ENCODE assay signal across 14 cellular contexts in genomic region chr20:50515471-50516106, GRCh38. TPM values are rescaled to one million over a fixed set of nuclear protein-coding genes. Genes with fewer than 3 reads are reported as not detected.
A peak's percentile ranks its signal among the peaks of the same experiment; 100 is the strongest.
DNase-seq lines count a peak whose midpoint lies in the region; ATAC-seq and TF ChIP-seq lines count a peak whose summit lies in the region.
"Had no signal": no experiment of that assay in that cellular context is flagged by ENCODE, and none has a peak within 500 bp of the region (broad histone marks: within the 10 kb centered on the region; RNA-seq: fewer than 3 reads in every experiment).

No MANE protein-coding gene starts in this region.

- H3K36me3 ChIP-seq in esophagus squamous epithelium, result no peaks in the 10 kb centered on the region
- H3K36me3 ChIP-seq: thoracic aorta had no signal

- intact Hi-C loops in activated CD4-positive, alpha-beta T cell treated with anti-CD3 and anti-CD28 coated beads, Interleukin-2, amount 10 ng/mL, durations not matched to agents 24 days and 14 days (cut with micrococcal nuclease), result loop anchor here (10.0 kb wide), 1 partner anchor 219 kb away; the partner anchor contains the start of gene PARD6B
- intact Hi-C loops in esophagus squamous epithelium (cut with DNase I), result no loop called here

- CTCF ChIA-PET in T-cell (lab: Charles Lee), result no interaction called here

- no peak overlapping the region for H3K4me3 ChIP-seq in esophagus squamous epithelium
- H3K4me3 ChIP-seq: A549, left lung, thoracic aorta had no signal

- H3K9me3 Mint-ChIP-seq in activated CD4-positive, alpha-beta T cell treated with anti-CD3 and anti-CD28 coated beads, Interleukin-2, amount 10 ng/mL, durations not matched to agents 24 days and 14 days, result no peaks in the 10 kb centered on the region
- no peaks in the 10 kb centered on the region for H3K9me3 Mint-ChIP-seq in T-cell

- peaks cover 78% of the 10 kb centered on the region for H3K4me1 Mint-ChIP-seq in activated CD4-positive, alpha-beta T cell treated with anti-CD3 and anti-CD28 coated beads, Interleukin-2, amount 10 ng/mL, durations not matched to agents 24 days and 14 days
- H3K4me1 Mint-ChIP-seq in T-cell, result peaks cover 96 to 97% (median 96%) of the 10 kb centered on the region in 3 donors

- POLR2A ChIA-PET in T-cell (lab: Charles Lee), result interaction anchor here (0.6 to 0.7 kb wide), 3 partner anchors 22 to 334 kb away, joined by 3 to 5 read pairs (median 3); no protein-coding TSS in a partner anchor

- DNase-seq in activated CD4-positive, alpha-beta T cell treated with anti-CD3 and anti-CD28 coated beads, Interleukin-2, amount 10 ng/mL, durations not matched to agents 24 days and 14 days, result no peak
- DNase-seq in activated CD4-positive, alpha-beta T cell treated with anti-CD3 and anti-CD28 coated beads for 1 hour, result no peak
- DNase-seq in T-cell (no peak), esophagus squamous epithelium (lab: John Stamatoyannopoulos, UW) (no peak), NCI-H1417 treated with DMSO at 0.1 percent for 48 hours (lab: John Stamatoyannopoulos, UW) (no peak), anterior cingulate cortex (lab: John Stamatoyannopoulos, UW) (no peak)
- DNase-seq in stimulated activated CD8-positive, alpha-beta memory T cell treated with anti-CD3 and anti-CD28 coated beads, Interleukin-4, amount 100 ng/mL, for 48 hours, result peak; percentile 19
- DNase-seq: left lung, NCI-H510A treated with DMSO at 0.1 percent for 48 hours had no signal

- H3K27me3 Mint-ChIP-seq in activated CD4-positive, alpha-beta T cell treated with anti-CD3 and anti-CD28 coated beads, Interleukin-2, amount 10 ng/mL, durations not matched to agents 24 days and 14 days, result no peaks in the 10 kb centered on the region
- H3K27me3 Mint-ChIP-seq in T-cell, result no peaks in the 10 kb centered on the region

- TF ChIP-seq POLR2A in esophagus squamous epithelium (IDR thresholded peaks at IDR 0.05), result no peak

- no peaks in the 10 kb centered on the region for H3K9me3 ChIP-seq in esophagus squamous epithelium
- H3K9me3 ChIP-seq: A549, left lung, thoracic aorta had no signal

- peak overlapping the region; percentile 12 to 97 (median 77) for H3K27ac ChIP-seq in esophagus squamous epithelium
- H3K27ac ChIP-seq: A549, parathyroid adenoma, RWPE1 had no signal

- WGBS in esophagus squamous epithelium, 2 donors, result 45 to 75% methylated on average over 1 of the region's 1 CpG

- ATAC-seq in T-cell (replicated peaks in 1 of 4), result no peak
- no peak for ATAC-seq in HG02884 (IDR thresholded peaks at IDR 0.05; ENCODE audit: unreplicated experiment)
- ATAC-seq: A549, left lung had no signal

- H3K4me1 ChIP-seq in esophagus squamous epithelium, result peaks cover 53 to 99% (median 70%) of the 10 kb centered on the region in 3 donors

- TF ChIP-seq CTCF in esophagus squamous epithelium (IDR thresholded peaks at IDR 0.05), result no peak

- H3K27ac Mint-ChIP-seq in activated CD4-positive, alpha-beta T cell treated with anti-CD3 and anti-CD28 coated beads, Interleukin-2, amount 10 ng/mL, durations not matched to agents 24 days and 14 days, result peak overlapping the region; percentile 94
- peak overlapping the region; percentile 84 to 92 for H3K27ac Mint-ChIP-seq in T-cell

- peak overlapping the region; percentile 98 for H3K4me3 Mint-ChIP-seq in activated CD4-positive, alpha-beta T cell treated with anti-CD3 and anti-CD28 coated beads, Interleukin-2, amount 10 ng/mL, durations not matched to agents 24 days and 14 days
- H3K4me3 Mint-ChIP-seq in T-cell, result peak overlapping the region; percentile 60 to 100 (median 75)

- H3K27me3 ChIP-seq in esophagus squamous epithelium, result no peaks in the 10 kb centered on the region
- H3K27me3 ChIP-seq: left lung had no signal

- peaks cover 40% of the 10 kb centered on the region for H3K36me3 Mint-ChIP-seq in activated CD4-positive, alpha-beta T cell treated with anti-CD3 and anti-CD28 coated beads, Interleukin-2, amount 10 ng/mL, durations not matched to agents 24 days and 14 days (ENCODE audit: low read depth)
- H3K36me3 Mint-ChIP-seq in T-cell, result peaks cover 2% of the 10 kb centered on the region

RNA-seq across cellular contexts. Expression of gene PTPN1, which starts 5.4 kb away (rescaled TPM):
- total RNA-seq in activated CD4-positive, alpha-beta T cell treated with anti-CD3 and anti-CD28 coated beads, Interleukin-2, amount 10 ng/mL, durations not matched to agents 24 days and 14 days, result 61.4 and 62.9 TPM in 2 replicates
- total RNA-seq in T-cell (10 to 100 TPM; 50.7 to 67.9 (median 55.3) TPM), esophagus squamous epithelium (10 to 100 TPM; 23.6 to 30.6 (median 29.0) TPM)
